ENCODE assay signal across 8 cellular contexts in the genomic region with DNA sequence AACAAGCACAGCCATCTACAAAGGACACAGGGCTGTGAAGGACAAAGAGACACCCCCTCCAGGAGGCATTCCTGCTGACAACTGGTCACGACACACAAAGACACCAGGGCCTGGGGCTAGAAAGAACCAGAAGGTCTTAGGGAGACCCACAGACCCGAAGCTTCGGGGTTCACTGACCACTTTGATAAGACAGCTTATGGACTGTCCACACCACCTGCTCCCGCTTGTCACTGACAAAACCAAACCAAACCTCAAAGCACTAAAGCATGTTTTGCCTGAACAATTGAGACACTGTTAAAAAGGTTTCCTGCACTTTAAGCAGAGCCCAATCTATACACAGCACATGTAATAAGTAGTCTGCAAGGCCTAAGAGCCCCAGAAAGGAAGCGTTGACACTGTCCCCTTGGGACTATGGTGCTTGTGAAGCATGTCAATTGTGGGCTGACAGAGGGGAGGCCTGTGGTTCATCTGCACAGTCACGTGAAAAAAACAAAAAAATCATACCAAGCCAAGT.
DNase-seq lines count a peak whose midpoint lies in the region; ATAC-seq and TF ChIP-seq lines count a peak whose summit lies in the region.

No MANE protein-coding gene starts in this region.

- 0 out of 2 replicates have a peak, but pooled peaks cover 5% of the 10 kb centered on the region for H4K20me1 ChIP-seq in SK-N-SH (ENCODE audit: insufficient read depth)

- H3K27me3 Mint-ChIP-seq in effector memory CD8-positive, alpha-beta T cell, result no peaks in the 10 kb centered on the region

- H3K9me3 Mint-ChIP-seq in effector memory CD8-positive, alpha-beta T cell, result no peaks in the 10 kb centered on the region

- H3F3A ChIP-seq in SK-N-SH (replicated peaks; ENCODE audit: insufficient read depth), result no peaks in the 10 kb centered on the region

- no peak overlapping the region for H2AFZ ChIP-seq in SK-N-SH (ENCODE audit: low read depth)

- TF ChIP-seq POLR2A in erythroblast (IDR thresholded peaks at IDR 0.05; ENCODE audit: low read length), result no peak

- TF ChIP-seq EP300 in SK-N-SH (IDR thresholded peaks at IDR 0.05; ENCODE audit: borderline replicate concordance in 1 of 2, low read depth in 1 of 2, low read length in 1 of 2), result no peak

- no peak overlapping the region for H3K27ac ChIP-seq in SK-N-SH (ENCODE audit: low read depth in 2 of 2, low read length in 1 of 2)

- H3K9me3 ChIP-seq in SK-N-SH, result no peaks in the 10 kb centered on the region

- no peak for TF ChIP-seq RAD21 in SK-N-SH (IDR thresholded peaks at IDR 0.05; ENCODE audit: low read length)

- peak; percentile 95 for ATAC-seq in GM18502 (IDR thresholded peaks at IDR 0.05; ENCODE audit: poor library complexity, unreplicated experiment)
- ATAC-seq in GM21381 (IDR thresholded peaks at IDR 0.05; ENCODE audit: unreplicated experiment), result peak; percentile 95
- ATAC-seq in HG03342 (IDR thresholded peaks at IDR 0.05; ENCODE audit: unreplicated experiment), result peak; percentile 95
- ATAC-seq in effector memory CD8-positive, alpha-beta T cell (replicated peaks), result peak; percentile 57
- ATAC-seq in HG02973 (IDR thresholded peaks at IDR 0.05; ENCODE audit: unreplicated experiment), result no peak

- WGBS in SK-N-SH (ENCODE audit: low lambda C conversion rate), result 100% methylated on average over 4 of the region's 6 CpGs

- H3K9me2 ChIP-seq in SK-N-SH, result no peaks in the 10 kb centered on the region

- TF ChIP-seq CTCF in SK-N-SH (IDR thresholded peaks at IDR 0.05), result no peak

- H3K36me3 ChIP-seq in SK-N-SH (replicated peaks in 1 of 2; ENCODE audit: control insufficient read depth in 1 of 2, insufficient read depth in 2 of 2, low read length in 1 of 2), result peaks cover 0 to 26% of the 10 kb centered on the region in 2 experiments

- H3K4me3 ChIP-seq in SK-N-SH (ENCODE audit: low read depth in 2 of 2, low read length in 1 of 2), result no peak overlapping the region

- POLR2A ChIA-PET in SK-N-SH (lab: Yijun Ruan, JAX), result no interaction called here

- H3K27ac Mint-ChIP-seq in effector memory CD8-positive, alpha-beta T cell, result no peak overlapping the region

- no peak overlapping the region for H3K4me3 Mint-ChIP-seq in effector memory CD8-positive, alpha-beta T cell

- peaks cover 0 to 6% of the 10 kb centered on the region in 2 donors for H3K4me1 Mint-ChIP-seq in effector memory CD8-positive, alpha-beta T cell (ENCODE audit: low read depth in 2 of 2)

- no peaks in the 10 kb centered on the region for H3K27me3 ChIP-seq in SK-N-SH (ENCODE audit: insufficient read depth)

- H3K79me2 ChIP-seq in SK-N-SH (ENCODE audit: insufficient read depth), result no peaks in the 10 kb centered on the region

- no peaks in the 10 kb centered on the region; a peak in 1 of 4 replicates for H3K4me1 ChIP-seq in SK-N-SH (ENCODE audit: control insufficient read depth in 1 of 2, insufficient read depth in 2 of 2, low read depth in 1 of 2, low read length in 1 of 2)

- CTCF ChIA-PET in SK-N-SH (lab: Yijun Ruan, JAX), result no interaction called here

- no peak for DNase-seq in effector memory CD8-positive, alpha-beta T cell
- DNase-seq in SK-N-SH, result no peak
- no peak for DNase-seq in erythroblast (lab: John Stamatoyannopoulos, UW)
- no peak for DNase-seq in NCI-H774 (lab: John Stamatoyannopoulos, UW)

- H3K4me2 ChIP-seq in SK-N-SH, result no peak overlapping the region

- no peak overlapping the region for H3K9ac ChIP-seq in SK-N-SH

- peaks cover 8% of the 10 kb centered on the region for H3K36me3 Mint-ChIP-seq in effector memory CD8-positive, alpha-beta T cell (ENCODE audit: insufficient read depth)

TF ChIP-seq in SK-N-SH, 30 proteins besides CTCF, POLR2A, EP300 and RAD21:
- TF ChIP-seq, protein P1, sequence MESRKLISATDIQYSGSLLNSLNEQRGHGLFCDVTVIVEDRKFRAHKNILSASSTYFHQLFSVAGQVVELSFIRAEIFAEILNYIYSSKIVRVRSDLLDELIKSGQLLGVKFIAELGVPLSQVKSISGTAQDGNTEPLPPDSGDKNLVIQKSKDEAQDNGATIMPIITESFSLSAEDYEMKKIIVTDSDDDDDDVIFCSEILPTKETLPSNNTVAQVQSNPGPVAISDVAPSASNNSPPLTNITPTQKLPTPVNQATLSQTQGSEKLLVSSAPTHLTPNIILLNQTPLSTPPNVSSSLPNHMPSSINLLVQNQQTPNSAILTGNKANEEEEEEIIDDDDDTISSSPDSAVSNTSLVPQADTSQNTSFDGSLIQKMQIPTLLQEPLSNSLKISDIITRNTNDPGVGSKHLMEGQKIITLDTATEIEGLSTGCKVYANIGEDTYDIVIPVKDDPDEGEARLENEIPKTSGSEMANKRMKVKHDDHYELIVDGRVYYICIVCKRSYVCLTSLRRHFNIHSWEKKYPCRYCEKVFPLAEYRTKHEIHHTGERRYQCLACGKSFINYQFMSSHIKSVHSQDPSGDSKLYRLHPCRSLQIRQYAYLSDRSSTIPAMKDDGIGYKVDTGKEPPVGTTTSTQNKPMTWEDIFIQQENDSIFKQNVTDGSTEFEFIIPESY (IDR thresholded peaks at IDR 0.05; ENCODE audit: borderline replicate concordance, low read depth), result no peak
- TF ChIP-seq, protein P2, sequence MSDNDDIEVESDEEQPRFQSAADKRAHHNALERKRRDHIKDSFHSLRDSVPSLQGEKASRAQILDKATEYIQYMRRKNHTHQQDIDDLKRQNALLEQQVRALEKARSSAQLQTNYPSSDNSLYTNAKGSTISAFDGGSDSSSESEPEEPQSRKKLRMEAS (IDR thresholded peaks at IDR 0.05; ENCODE audit: low read depth), result no peak
- TF ChIP-seq, protein P3, sequence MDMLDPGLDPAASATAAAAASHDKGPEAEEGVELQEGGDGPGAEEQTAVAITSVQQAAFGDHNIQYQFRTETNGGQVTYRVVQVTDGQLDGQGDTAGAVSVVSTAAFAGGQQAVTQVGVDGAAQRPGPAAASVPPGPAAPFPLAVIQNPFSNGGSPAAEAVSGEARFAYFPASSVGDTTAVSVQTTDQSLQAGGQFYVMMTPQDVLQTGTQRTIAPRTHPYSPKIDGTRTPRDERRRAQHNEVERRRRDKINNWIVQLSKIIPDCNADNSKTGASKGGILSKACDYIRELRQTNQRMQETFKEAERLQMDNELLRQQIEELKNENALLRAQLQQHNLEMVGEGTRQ (IDR thresholded peaks at IDR 0.05; ENCODE audit: borderline replicate concordance, low read depth, low read length), result no peak
- TF ChIP-seq REST (IDR thresholded peaks at IDR 0.05; ENCODE audit: low read depth, low read length), result no peak
- TF ChIP-seq GABPA (IDR thresholded peaks at IDR 0.05; ENCODE audit: low read depth), result no peak
- TF ChIP-seq ELF1 (IDR thresholded peaks at IDR 0.05), result no peak
- TF ChIP-seq TEAD4 (IDR thresholded peaks at IDR 0.05; ENCODE audit: borderline replicate concordance, insufficient read depth), result no peak
- TF ChIP-seq RCOR1 (IDR thresholded peaks at IDR 0.05; ENCODE audit: low read length), result no peak
- no peak for TF ChIP-seq SIN3A (IDR thresholded peaks at IDR 0.05; ENCODE audit: borderline replicate concordance, low read depth, low read length)
- TF ChIP-seq FOXJ3 (CRISPR knock-in tag; IDR thresholded peaks at IDR 0.05), result no peak
- TF ChIP-seq RFX5 (IDR thresholded peaks at IDR 0.05; ENCODE audit: low read length), result no peak
- TF ChIP-seq FOXM1 (IDR thresholded peaks at IDR 0.05; ENCODE audit: low read depth), result no peak
- TF ChIP-seq EZH2phosphoT487 (IDR thresholded peaks at IDR 0.05; ENCODE audit: borderline replicate concordance, low read depth), result no peak
- no peak for TF ChIP-seq JUND (IDR thresholded peaks at IDR 0.05)
- TF ChIP-seq RXRA (IDR thresholded peaks at IDR 0.05; ENCODE audit: borderline replicate concordance, low read depth), result no peak
- TF ChIP-seq GATA2 (CRISPR knock-in tag; IDR thresholded peaks at IDR 0.05), result no peak
